ENCODE assay signal across 23 cellular contexts in the genomic region with DNA sequence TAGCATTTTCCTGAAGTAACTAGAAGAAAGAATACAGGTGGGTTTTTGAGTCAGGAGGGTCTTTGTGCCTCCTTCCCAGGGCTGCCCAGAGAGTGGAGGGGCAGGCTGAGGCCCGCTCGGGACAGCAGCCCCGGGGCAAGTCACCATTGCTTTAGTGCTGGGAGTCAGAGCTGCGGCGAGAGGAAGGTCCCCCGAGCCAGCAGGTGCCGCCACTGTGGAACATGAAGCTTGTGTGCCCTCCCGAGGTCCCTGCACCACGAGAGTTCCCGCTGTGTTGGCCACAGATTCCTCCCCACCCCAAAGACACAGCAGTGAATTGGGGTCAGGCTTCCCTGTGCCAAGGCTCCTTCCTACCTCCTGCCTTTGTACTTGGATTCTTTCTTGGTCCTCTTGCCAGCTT. TPM values are rescaled to one million over a fixed set of nuclear protein-coding genes. Genes with fewer than 3 reads are reported as not detected.
DNase-seq lines count a peak whose midpoint lies in the region; ATAC-seq and TF ChIP-seq lines count a peak whose summit lies in the region.
"Had no signal": no experiment of that assay in that cellular context is flagged by ENCODE, and none has a peak within 500 bp of the region (broad histone marks: within the 10 kb centered on the region; RNA-seq: fewer than 3 reads in every experiment).

No MANE protein-coding gene starts in this region.

- no CpG with 5 or more reads among the region's 10 CpGs for WGBS in H9 (ENCODE audit: extremely low coverage, insufficient read length, low lambda C conversion rate)

- H3K4me1 Mint-ChIP-seq in H9 = peaks cover 19 to 20% of the 10 kb centered on the region in 2 experiments
- peaks cover 12 to 15% of the 10 kb centered on the region in 2 donors for H3K4me1 Mint-ChIP-seq in effector memory CD8-positive, alpha-beta T cell (ENCODE audit: low read depth in 2 of 2)
- peaks cover 32% of the 10 kb centered on the region for H3K4me1 Mint-ChIP-seq in osteocyte (ENCODE audit: unreplicated experiment)

- H2BK20ac ChIP-seq in H9 (ENCODE audit: low read depth, low read length, poor library complexity, severe bottlenecking) = no peak overlapping the region

- H4K8ac ChIP-seq in H9 (replicated peaks; ENCODE audit: insufficient read length, low read depth, low read length) = no peak overlapping the region

- no peak overlapping the region for H3K4me3 Mint-ChIP-seq in H9
- H3K4me3 Mint-ChIP-seq in effector memory CD8-positive, alpha-beta T cell = no peak overlapping the region
- peak overlapping the region; percentile 63 for H3K4me3 Mint-ChIP-seq in osteocyte (ENCODE audit: unreplicated experiment)
- H3K4me3 Mint-ChIP-seq: activated CD4-positive, alpha-beta memory T cell treated with anti-CD3 and anti-CD28 coated beads for 36 hours; nephron had no signal

- no peak overlapping the region for H3K4me2 ChIP-seq in H9 (ENCODE audit: insufficient read depth, insufficient read length, low read length)
- H3K4me2 ChIP-seq: hepatocyte, SK-N-SH had no signal

- H3K9me3 Mint-ChIP-seq in H9 (no peaks in the 10 kb centered on the region), osteocyte (ENCODE audit: unreplicated experiment) (no peaks in the 10 kb centered on the region)
- no peaks in the 10 kb centered on the region for H3K9me3 Mint-ChIP-seq in effector memory CD8-positive, alpha-beta T cell
- H3K9me3 Mint-ChIP-seq: activated CD4-positive, alpha-beta memory T cell treated with anti-CD3 and anti-CD28 coated beads for 36 hours; nephron had no signal

- no peak overlapping the region for H4K5ac ChIP-seq in H9 (ENCODE audit: insufficient read length, low read depth, low read length)

- H3K23me2 ChIP-seq in H9 (ENCODE audit: insufficient read length, low read depth, low read length, poor library complexity, severe bottlenecking) = no peaks in the 10 kb centered on the region

- DNase-seq in 8988T (peak; percentile 35), H9 (no peak), osteocyte (ENCODE audit: extremely low spot score, unreplicated experiment) (no peak), glomerular visceral epithelial cell (ENCODE audit: extremely low spot score) (no peak), A172 (ENCODE audit: low spot score) (no peak)
- DNase-seq in effector memory CD8-positive, alpha-beta T cell = no peak
- no peak for DNase-seq in stimulated activated CD4-positive, alpha-beta T cell treated with anti-CD3 and anti-CD28 coated beads, Interleukin-2, amount 100 ng/mL, for 48 hours
- DNase-seq: activated CD4-positive, alpha-beta memory T cell treated with anti-CD3 and anti-CD28 coated beads for 36 hours; activated gamma-delta T cell; Calu3; effector CD4-positive, alpha-beta T cell; foreskin keratinocyte; NCI-H1105; NCI-H2081 treated with DMSO at 0.1 percent for 48 hours; NCI-H774; SK-N-SH; stimulated activated CD8-positive, alpha-beta memory T cell treated with anti-CD3 and anti-CD28 coated beads, Interleukin-4, amount 100 ng/mL, for 48 hours had no signal

- no peak overlapping the region for H2AFZ ChIP-seq in H9 (ENCODE audit: low read length)
- H2AFZ ChIP-seq: hepatocyte, parathyroid adenoma had no signal

- no peaks in the 10 kb centered on the region for H3K79me1 ChIP-seq in H9 (ENCODE audit: insufficient read depth, low read depth, low read length, poor library complexity, severe bottlenecking)

- H2BK5ac ChIP-seq in H9 (ENCODE audit: insufficient read length, low read length) = no peak overlapping the region

- H3K27ac ChIP-seq in H9 (ENCODE audit: insufficient read length, low read depth, low read length) = no peak overlapping the region
- H3K27ac ChIP-seq: C4-2B, foreskin keratinocyte, hepatocyte, parathyroid adenoma had no signal

- H3K27ac Mint-ChIP-seq in H9 (no peak overlapping the region), osteocyte (ENCODE audit: unreplicated experiment) (peak overlapping the region; percentile 89)
- peak overlapping the region; percentile 56 to 65 for H3K27ac Mint-ChIP-seq in effector memory CD8-positive, alpha-beta T cell
- H3K27ac Mint-ChIP-seq: activated CD4-positive, alpha-beta memory T cell treated with anti-CD3 and anti-CD28 coated beads for 36 hours; nephron had no signal

- peaks cover 10 to 44% (median 32%) of the 10 kb centered on the region in 3 experiments; a peak in 6 of 7 replicates for H3K36me3 Mint-ChIP-seq in H9 (ENCODE audit: insufficient read depth in 1 of 3, low read depth in 3 of 3)
- peaks cover 41% of the 10 kb centered on the region for H3K36me3 Mint-ChIP-seq in effector memory CD8-positive, alpha-beta T cell (ENCODE audit: insufficient read depth)
- peaks cover 37% of the 10 kb centered on the region for H3K36me3 Mint-ChIP-seq in osteocyte (ENCODE audit: unreplicated experiment)

- no peak overlapping the region for H3K18ac ChIP-seq in H9 (ENCODE audit: insufficient read length, low read depth, low read length)

- H3K23ac ChIP-seq in H9 (ENCODE audit: insufficient read length, low read depth, low read length) = no peak overlapping the region

- H3K9ac ChIP-seq in H9 (ENCODE audit: extremely low read depth, insufficient read length, low read length) = no peak overlapping the region
- H3K9ac ChIP-seq: parathyroid adenoma, SK-N-SH had no signal

- H4K20me1 ChIP-seq in H9 (ENCODE audit: control insufficient read depth, insufficient read depth, insufficient read length) = no peaks in the 10 kb centered on the region

- H3K56ac ChIP-seq in H9 (ENCODE audit: insufficient read length, low read depth, low read length) = no peak overlapping the region

- no peak overlapping the region for H2BK120ac ChIP-seq in H9 (ENCODE audit: low read depth, low read length, poor library complexity, severe bottlenecking)

- H3K9me3 ChIP-seq in H9 (ENCODE audit: control insufficient read depth, low read depth, low read length) = no peaks in the 10 kb centered on the region
- H3K9me3 ChIP-seq: SK-N-SH had no signal

- H4K91ac ChIP-seq in H9 (ENCODE audit: insufficient read length, low read depth, low read length) = no peak overlapping the region

- ATAC-seq in effector memory CD8-positive, alpha-beta T cell (replicated peaks) = no peak
- ATAC-seq: foreskin keratinocyte had no signal

- no peak overlapping the region for H3K14ac ChIP-seq in H9 (ENCODE audit: insufficient read depth, low read length)

- H3K79me2 ChIP-seq in H9 (ENCODE audit: insufficient read depth, low read length) = no peaks in the 10 kb centered on the region
- H3K79me2 ChIP-seq: hepatocyte, parathyroid adenoma had no signal

- H2AK5ac ChIP-seq in H9 (ENCODE audit: insufficient read length, low read length) = no peak overlapping the region

- no peak overlapping the region for H2BK12ac ChIP-seq in H9 (ENCODE audit: insufficient read length, low read depth, low read length)

- no peak overlapping the region for H2BK15ac ChIP-seq in H9 (ENCODE audit: low read depth, low read length)

- TF ChIP-seq CTCF in H9 (conservative IDR thresholded peaks at IDR 0.05) (peak; percentile 24; the same call in 2 of the 3 replicates), osteocyte (IDR thresholded peaks at IDR 0.05) (no peak)

- no peaks in the 10 kb centered on the region for H3K27me3 ChIP-seq in H9 (ENCODE audit: insufficient read depth, low read length)
- H3K27me3 ChIP-seq: foreskin keratinocyte, hepatocyte had no signal

- H3K4ac ChIP-seq in H9 (ENCODE audit: low read depth, low read length) = no peak overlapping the region

- H3T11ph ChIP-seq in H9 (ENCODE audit: low read length) = no peak overlapping the region

- H3K27me3 Mint-ChIP-seq in H9 (ENCODE audit: low read depth) = no peaks in the 10 kb centered on the region
- H3K27me3 Mint-ChIP-seq in effector memory CD8-positive, alpha-beta T cell = no peaks in the 10 kb centered on the region
- H3K27me3 Mint-ChIP-seq in osteocyte (ENCODE audit: unreplicated experiment) = no peaks in the 10 kb centered on the region
- H3K27me3 Mint-ChIP-seq: activated CD4-positive, alpha-beta memory T cell treated with anti-CD3 and anti-CD28 coated beads for 36 hours had no signal

- no peaks in the 10 kb centered on the region for H3K4me1 ChIP-seq in H9 (ENCODE audit: insufficient read depth, low read length)
- H3K4me1 ChIP-seq: foreskin keratinocyte, parathyroid adenoma had no signal

RNA-seq across cellular contexts. Expression of a gene that starts 50.9 kb away (rescaled TPM):
- 0.33 TPM in 1 of 2 replicates, not detected in the other for total RNA-seq in H9 (2021)
- total RNA-seq in osteocyte = 1.9 TPM in 1 of 2 replicates, not detected in the other
- not detected in 2 replicates for total RNA-seq in A172 (2014; rRNA removed; shearing (Covaris generic))
- total RNA-seq: Calu3, foreskin keratinocyte, lower leg skin, subcutaneous adipose tissue had no signal

Comparison
In these comparisons a context has a peak if more than half of its experiments do, and no peak if none do; other contexts are left out.
1. H3K27ac Mint-ChIP-seq: peak in effector memory CD8-positive, alpha-beta T cell (2 of 2) and osteocyte (single experiment); none in H9 (0 of 3).